In genomic region chr14:43356382-43356781, GRCh38 we compare ENCODE assay signal across 7 cellular contexts.
"Had no signal": no experiment of that assay in that cellular context is flagged by ENCODE, and none has a peak within 500 bp of the region (broad histone marks: within the 10 kb centered on the region; RNA-seq: fewer than 3 reads in every experiment).

No MANE protein-coding gene starts in this region.

- H3K4me3 Mint-ChIP-seq: H9 had no signal

- H3K27ac Mint-ChIP-seq: H9 had no signal

- H3K4me3 ChIP-seq: K562 had no signal

- FAIRE-seq: H54, HTR-8/SVneo, K562 had no signal

- H3K4me1 Mint-ChIP-seq: H9 had no signal

- DNase-seq: GOT3, H9, HCEC 1CT, IMR-90 had no signal

- ATAC-seq: K562 had no signal

- H3K9me3 Mint-ChIP-seq: H9 had no signal
